ENCODE assay signal across 28 cellular contexts in genomic region chr5:135091286-135091685, GRCh38. TPM values are rescaled to one million over a fixed set of nuclear protein-coding genes. Genes with fewer than 3 reads are reported as not detected.
"Had no signal": no experiment of that assay in that cellular context is flagged by ENCODE, and none has a peak within 500 bp of the region (broad histone marks: within the 10 kb centered on the region; RNA-seq: fewer than 3 reads in every experiment).

No MANE protein-coding gene starts in this region.

- H3K27me3 ChIP-seq: right atrium auricular region, sigmoid colon, transverse colon had no signal

- H3K9ac ChIP-seq: parathyroid adenoma had no signal

- H3K4me3 Mint-ChIP-seq: effector memory CD8-positive, alpha-beta T cell; mesothelial cell of epicardium; naive B cell; natural killer cell treated with Interleukin-12 subunit alpha and Interleukin-12 subunit beta and Interleukin-15 and Interleukin-18, amount 100 ng/mL, for 72 hours; neural crest cell; stimulated activated naive B cell treated with anti-CD40 and anti-IgM and Interleukin-4, amounts not matched to agents 10 μg/mL and 1 μg/mL and 100 μg/mL, for 72 hours; stimulated activated naive CD8-positive, alpha-beta T cell treated with anti-CD3 and anti-CD28 coated beads, Interleukin-15, Interleukin-2, amounts not matched to agents 100 ng/mL and 50 ng/mL, for 24 hours had no signal

- ATAC-seq: effector memory CD8-positive, alpha-beta T cell; heart right ventricle; left cardiac atrium; left lung; natural killer cell treated with Interleukin-12 subunit alpha and Interleukin-12 subunit beta and Interleukin-15 and Interleukin-18, amount 100 ng/mL, for 72 hours; stimulated activated naive B cell treated with anti-CD40 and anti-IgM and Interleukin-4, amounts not matched to agents 10 μg/mL and 1 μg/mL and 100 μg/mL, for 72 hours had no signal

- DNase-seq: cortex of kidney; effector memory CD8-positive, alpha-beta T cell; erythroblast; esophagus squamous epithelium; foreskin melanocyte; glutamatergic neuron; heart right ventricle; hippocampal formation; left cardiac atrium; left lung; mesenchymal stem cell; mucosa of descending colon; naive B cell; sigmoid colon; stimulated activated naive B cell treated with anti-CD40 and anti-IgM and Interleukin-4, amounts not matched to agents 10 μg/mL and 1 μg/mL and 100 μg/mL, for 72 hours; transverse colon had no signal

- H3K79me2 ChIP-seq: parathyroid adenoma had no signal

- H3K4me1 ChIP-seq: heart right ventricle, left lung, parathyroid adenoma, prostate gland, right atrium auricular region, transverse colon had no signal

- H3K4me3 ChIP-seq: esophagus squamous epithelium, heart right ventricle, left lung, mucosa of descending colon, prostate gland, right atrium auricular region, sigmoid colon, transverse colon had no signal

- H2AFZ ChIP-seq: parathyroid adenoma had no signal

- FAIRE-seq: endometrium, islet of Langerhans had no signal

- H3K9me3 ChIP-seq: esophagus squamous epithelium, heart right ventricle, left lung, mucosa of descending colon, prostate gland, right atrium auricular region, sigmoid colon, transverse colon had no signal

- H3K27ac Mint-ChIP-seq: effector memory CD8-positive, alpha-beta T cell; mesothelial cell of epicardium; naive B cell; natural killer cell treated with Interleukin-12 subunit alpha and Interleukin-12 subunit beta and Interleukin-15 and Interleukin-18, amount 100 ng/mL, for 72 hours; stimulated activated naive B cell treated with anti-CD40 and anti-IgM and Interleukin-4, amounts not matched to agents 10 μg/mL and 1 μg/mL and 100 μg/mL, for 72 hours; stimulated activated naive CD8-positive, alpha-beta T cell treated with anti-CD3 and anti-CD28 coated beads, Interleukin-15, Interleukin-2, amounts not matched to agents 100 ng/mL and 50 ng/mL, for 24 hours had no signal

- H3K4me1 Mint-ChIP-seq: neural crest cell had no signal

- H3K36me3 Mint-ChIP-seq: mesothelial cell of epicardium; natural killer cell treated with Interleukin-12 subunit alpha and Interleukin-12 subunit beta and Interleukin-15 and Interleukin-18, amount 100 ng/mL, for 72 hours had no signal

- H3K9me3 Mint-ChIP-seq: effector memory CD8-positive, alpha-beta T cell; natural killer cell treated with Interleukin-12 subunit alpha and Interleukin-12 subunit beta and Interleukin-15 and Interleukin-18, amount 100 ng/mL, for 72 hours; neural crest cell; stimulated activated naive CD8-positive, alpha-beta T cell treated with anti-CD3 and anti-CD28 coated beads, Interleukin-15, Interleukin-2, amounts not matched to agents 100 ng/mL and 50 ng/mL, for 24 hours had no signal

- H3K27ac ChIP-seq: heart right ventricle, left lung, parathyroid adenoma, prostate gland, right atrium auricular region, sigmoid colon, transverse colon had no signal

- H3K36me3 ChIP-seq: esophagus squamous epithelium, heart right ventricle, left lung, prostate gland, right atrium auricular region, sigmoid colon, transverse colon had no signal

RNA-seq across cellular contexts. Expression of gene PITX1, which starts 57.3 kb away (rescaled TPM):
- total RNA-seq: dermis microvascular lymphatic vessel endothelial cell; kidney epithelial cell; left cardiac atrium; lung microvascular endothelial cell; natural killer cell treated with Interleukin-12 subunit alpha and Interleukin-12 subunit beta and Interleukin-15 and Interleukin-18, amount 100 ng/mL, for 72 hours; neural crest cell; right atrium auricular region had no signal
